ENCODE assay signal across 30 cellular contexts in genomic region chrX:11336201-11336600, GRCh38. TPM values are rescaled to one million over a fixed set of nuclear protein-coding genes. Genes with fewer than 3 reads are reported as not detected.
"Had no signal": no experiment of that assay in that cellular context is flagged by ENCODE, and none has a peak within 500 bp of the region (broad histone marks: within the 10 kb centered on the region; RNA-seq: fewer than 3 reads in every experiment).

No MANE protein-coding gene starts in this region.

- H3K4me3 ChIP-seq: adrenal gland, ascending aorta, gastrocnemius medialis, left lung, lung, ovary, psoas muscle, thyroid gland, upper lobe of right lung had no signal

- H3K27me3 ChIP-seq: adrenal gland, ascending aorta, brain microvascular endothelial cell, gastrocnemius medialis, left lung, neutrophil, ovary, thyroid gland, upper lobe of right lung had no signal

- H3K4me1 ChIP-seq: adrenal gland, ascending aorta, left lung, psoas muscle, thyroid gland, upper lobe of right lung had no signal

- H3K9me3 ChIP-seq: adrenal gland, ascending aorta, gastrocnemius medialis, left lung, neutrophil, ovary, psoas muscle, thyroid gland, upper lobe of right lung had no signal

- H3K36me3 ChIP-seq: adrenal gland, ascending aorta, brain microvascular endothelial cell, gastrocnemius medialis, left lung, neutrophil, ovary, thyroid gland, upper lobe of right lung had no signal

- H3K27ac ChIP-seq: adrenal gland, ascending aorta, brain microvascular endothelial cell, gastrocnemius medialis, left lung, neutrophil, ovary, psoas muscle, thyroid gland, upper lobe of right lung had no signal

- DNase-seq: activated B cell treated with CpG ODN at 0.5 μM for 24 hours; activated CD4-positive, alpha-beta T cell treated with anti-CD3 and anti-CD28 coated beads for 36 hours; activated CD4-positive, alpha-beta T cell treated with anti-CD3 and anti-CD28 coated beads, Interleukin-2, amount 50 U/mL, for 4 hours; activated CD8-positive, alpha-beta memory T cell treated with anti-CD3 and anti-CD28 coated beads for 24 hours; activated CD8-positive, alpha-beta memory T cell treated with anti-CD3 and anti-CD28 coated beads, Interleukin-2, amount 50 U/mL, for 4 hours; activated naive CD4-positive, alpha-beta T cell; activated T-cell treated with anti-CD3 and anti-CD28 coated beads, Interleukin-2, amount 50 U/mL, for 24 hours; adrenal gland; brain microvascular endothelial cell; effector memory CD4-positive, alpha-beta T cell; gastrocnemius medialis; hippocampal formation; kidney glomerular epithelial cell; left lung; midbrain; ovary; psoas muscle; right cardiac atrium; stimulated activated CD4-positive, alpha-beta T cell treated with anti-CD3 and anti-CD28 coated beads, Interleukin-12 subunit alpha, Interleukin-12 subunit beta, amount 100 ng/mL, for 4 hours; stimulated activated CD4-positive, alpha-beta T cell treated with anti-CD3 and anti-CD28 coated beads, Interleukin-4, amount 100 ng/mL, for 4 hours; stimulated activated naive CD8-positive, alpha-beta T cell treated with anti-CD3 and anti-CD28 coated beads, Interleukin-15, Interleukin-2, amounts not matched to agents 100 U/mL and 50 U/mL, for 24 hours; substantia nigra; thyroid gland; upper lobe of right lung had no signal

RNA-seq across cellular contexts. Expression of gene AMELX, which starts 43.0 kb away (rescaled TPM):
- total RNA-seq: activated B cell treated with CpG ODN at 0.5 μM for 24 hours; activated CD4-positive, alpha-beta T cell treated with anti-CD3 and anti-CD28 coated beads for 36 hours; activated T-helper 17 cell treated with anti-CD3 and anti-CD28 coated beads, Interleukin-2, amount 50 U/mL, for 72 hours; adrenal gland; ascending aorta; esophagus mucosa; gastrocnemius medialis; left lung; lung; natural killer cell treated with Interleukin-12 subunit alpha and Interleukin-12 subunit beta and Interleukin-15 and Interleukin-18, amount 100 ng/mL, for 72 hours; ovary; psoas muscle; right cardiac atrium; thyroid gland; upper lobe of right lung had no signal
